In genomic region chr10:70558871-70559810, GRCh38 we compare ENCODE assay signal across 8 cellular contexts. TPM values are rescaled to one million over a fixed set of nuclear protein-coding genes. Genes with fewer than 3 reads are reported as not detected.
A peak's percentile ranks its signal among the peaks of the same experiment; 100 is the strongest.
DNase-seq lines count a peak whose midpoint lies in the region; ATAC-seq and TF ChIP-seq lines count a peak whose summit lies in the region.

No MANE protein-coding gene starts in this region.

- no peak overlapping the region for H4K91ac ChIP-seq in neuronal stem cell (ENCODE audit: low read depth, low read length, poor library complexity)

- no peak overlapping the region for H2BK15ac ChIP-seq in neuronal stem cell (ENCODE audit: low read length)

- no peak overlapping the region for H3K4me2 ChIP-seq in neuronal stem cell (ENCODE audit: insufficient read depth, low read length, poor library complexity, severe bottlenecking)

- H3K9me3 ChIP-seq in neuronal stem cell (replicated peaks in 1 of 2; ENCODE audit: control insufficient read depth in 2 of 2, insufficient read depth in 1 of 2, low read depth in 1 of 2, low read length in 2 of 2) = no peaks in the 10 kb centered on the region
- no peaks in the 10 kb centered on the region for H3K9me3 ChIP-seq in testis

- DNase-seq in COLO829 (ENCODE audit: low spot score) (peak; percentile 37), H4 (ENCODE audit: low spot score) (peak; percentile 70), NCI-H69 (lab: John Stamatoyannopoulos, UW) (peak; percentile 55), neuronal stem cell (ENCODE audit: low spot score) (no peak), testis (peak; percentile 90), AML-193 (lab: John Stamatoyannopoulos, UW) (no peak)
- peak; percentile 60 for DNase-seq in activated CD8-positive, alpha-beta memory T cell treated with anti-CD3 and anti-CD28 coated beads, Interleukin-2, amount 50 U/mL, for 24 hours (ENCODE audit: extremely low read depth)

- no peak overlapping the region for H2BK12ac ChIP-seq in neuronal stem cell (ENCODE audit: low read length)

- WGBS in neuronal stem cell (ENCODE audit: extremely low coverage in 2 of 2, insufficient read length in 2 of 2, insufficient replicate concordance in 1 of 2), 2 donors = no CpG with 5 or more reads among the region's 20 CpGs
- WGBS in testis, 2 donors = 37 to 47% methylated on average over 20 of the region's 20 CpGs

- no peak for TF ChIP-seq POLR2A in testis (IDR thresholded peaks at IDR 0.05)

- H3K36me3 ChIP-seq in neuronal stem cell (replicated peaks in 1 of 2; ENCODE audit: control insufficient read depth in 2 of 2, insufficient read depth in 2 of 2, low read length in 2 of 2) = no peaks in the 10 kb centered on the region
- H3K36me3 ChIP-seq in testis (ENCODE audit: low read depth, missing control alignments) = no peaks in the 10 kb centered on the region

- peak; percentile 46 for ATAC-seq in esophagus mucosa

- H3K23ac ChIP-seq in neuronal stem cell (ENCODE audit: low read depth, low read length, poor library complexity) = peak overlapping the region; percentile 2

- no peak overlapping the region for H2AFZ ChIP-seq in neuronal stem cell (ENCODE audit: low read length)

- H3K4ac ChIP-seq in neuronal stem cell (ENCODE audit: low read length) = no peak overlapping the region

- H3K9ac ChIP-seq in neuronal stem cell (ENCODE audit: low read depth, low read length, poor library complexity) = no peak overlapping the region

- no peak overlapping the region for H3K18ac ChIP-seq in neuronal stem cell (ENCODE audit: low read length)

- H2BK120ac ChIP-seq in neuronal stem cell (ENCODE audit: low read depth, low read length) = no peak overlapping the region

- no peak overlapping the region for H3K14ac ChIP-seq in neuronal stem cell (ENCODE audit: low read length)

- H3K27ac ChIP-seq in neuronal stem cell (replicated peaks; ENCODE audit: low read length) (no peak overlapping the region), testis (peak overlapping the region; percentile 28 to 68)

- no peak overlapping the region for H2BK5ac ChIP-seq in neuronal stem cell (ENCODE audit: low read length)

- no peaks in the 10 kb centered on the region for H3K79me1 ChIP-seq in neuronal stem cell (ENCODE audit: low read depth, low read length)

- no peak overlapping the region for H2AK5ac ChIP-seq in neuronal stem cell (ENCODE audit: low read depth, low read length)

- peak; percentile 36 to 69 (median 57) for TF ChIP-seq CTCF in testis (IDR thresholded peaks at IDR 0.05)

- H3K4me1 ChIP-seq in neuronal stem cell (ENCODE audit: control insufficient read depth in 2 of 2, insufficient read depth in 1 of 2, low read depth in 1 of 2, low read length in 2 of 2) (peaks cover 0 to 9% of the 10 kb centered on the region in 2 donors), testis (peaks cover 22% of the 10 kb centered on the region)

- H3K4me3 ChIP-seq in neuronal stem cell (ENCODE audit: low read length in 2 of 2) (no peak overlapping the region), testis (no peak overlapping the region)

- no peak overlapping the region for H4K8ac ChIP-seq in neuronal stem cell (ENCODE audit: low read depth, low read length)

- H3K27me3 ChIP-seq in neuronal stem cell (ENCODE audit: control insufficient read depth in 3 of 3, insufficient read depth in 3 of 3, low read depth in 1 of 3, low read length in 3 of 3) (no peaks in the 10 kb centered on the region), testis (no peaks in the 10 kb centered on the region)

- intact Hi-C loops in testis (cut with DNase I; ENCODE audit: low total_unique reads) = no loop called here

RNA-seq across cellular contexts. Expression of gene PRF1, which starts 43.4 kb away (rescaled TPM):
- total RNA-seq in H4 (2014; rRNA removed; shearing (Covaris generic)) = not detected in 2 replicates
- total RNA-seq in esophagus mucosa = 0.28 TPM
- polyA plus RNA-seq in neuronal stem cell (2013, experiment 1 of 2) = not detected
- polyA plus RNA-seq in neuronal stem cell (2013, experiment 2 of 2) = not detected
- 1 to 10 TPM in 1 of 2 donors, under 1 TPM in 1; 0.55 to 1.8 TPM for total RNA-seq in testis
- 2.2 TPM for polyA plus RNA-seq in testis (ENCODE audit: insufficient read depth, low read depth, low replicate concordance)

Comparison
In these comparisons a context has a peak if more than half of its experiments do, and no peak if none do; other contexts are left out.
1. DNase-seq: peak in COLO829 (single experiment), H4 (single experiment), NCI-H69 (single experiment), activated CD8-positive, alpha-beta memory T cell treated with anti-CD3 and anti-CD28 coated beads, Interleukin-2, amount 50 U/mL, for 24 hours (single experiment) and testis (single experiment); none in neuronal stem cell (single experiment) and AML-193 (0 of 2).